Comparison of ENCODE assay signal across 8 cellular contexts in genomic region chr1:41322835-41323234, GRCh38. TPM values are rescaled to one million over a fixed set of nuclear protein-coding genes. Genes with fewer than 3 reads are reported as not detected.
DNase-seq lines count a peak whose midpoint lies in the region; ATAC-seq and TF ChIP-seq lines count a peak whose summit lies in the region.

No MANE protein-coding gene starts in this region.

- intact Hi-C loops in thyroid gland (cut with DNase I), result no loop called here

- no peaks in the 10 kb centered on the region for H3K27me3 ChIP-seq in thyroid gland

- DNase-seq in DMS53 treated with DMSO at 0.1 percent for 48 hours (lab: John Stamatoyannopoulos, UW; ENCODE audit: unreplicated experiment) (peak; percentile 61), HT-29 (ENCODE audit: low spot score) (peak; percentile 83), SK-MEL-5 (ENCODE audit: low read depth, low spot score) (peak; percentile 78), choroid plexus epithelial cell (ENCODE audit: low read depth) (no peak), lung microvascular endothelial cell (ENCODE audit: low read depth in 2 of 2) (peak; percentile 46 to 56), thyroid gland (no peak)

- 83 to 84% methylated on average over 4 to 5 of the region's 7 CpGs for WGBS in thyroid gland, 2 donors

- TF ChIP-seq POLR2A in thyroid gland (IDR thresholded peaks at IDR 0.05), result no peak

- no peak for ATAC-seq in HG03045 (IDR thresholded peaks at IDR 0.05; ENCODE audit: unreplicated experiment)
- no peak for ATAC-seq in HG02884 (IDR thresholded peaks at IDR 0.05; ENCODE audit: unreplicated experiment)

- H3K4me1 ChIP-seq in thyroid gland, result peaks cover 0 to 10% of the 10 kb centered on the region in 2 donors

- no peaks in the 10 kb centered on the region for H3K36me3 ChIP-seq in thyroid gland

- peak; percentile 45 for TF ChIP-seq CTCF in choroid plexus epithelial cell (conservative IDR thresholded peaks at IDR 0.05; ENCODE audit: low read depth, low read length)
- TF ChIP-seq CTCF in thyroid gland (IDR thresholded peaks at IDR 0.05), result peak in 2 of 6 experiments; percentile 9 to 11

- H3K4me3 ChIP-seq in choroid plexus epithelial cell (ENCODE audit: low read depth, low read length) (no peak overlapping the region), thyroid gland (replicated peaks in 1 of 3) (no peak overlapping the region)

- H3K27ac ChIP-seq in thyroid gland, result no peak overlapping the region

- in situ Hi-C loops in SK-MEL-5 (cut with HindIII; ENCODE audit: low pct_unique_long_range_greater_than_20kb, low sequenced_read_pairs), result no loop called here

- no peaks in the 10 kb centered on the region for H3K9me3 ChIP-seq in thyroid gland

RNA-seq across cellular contexts. Expression of gene FOXO6, which starts 38.4 kb away (rescaled TPM):
- total RNA-seq in HT-29 (2014; rRNA removed; shearing (Covaris generic)), result 1.5 and 1.9 TPM in 2 replicates
- 0.18 and 0.24 TPM in 2 replicates for total RNA-seq in SK-MEL-5 (2014; rRNA removed; shearing (Covaris generic))
- polyA plus RNA-seq in SK-MEL-5 (2015; cell fraction: cytosol; rRNA removed), result 1.2 and 1.3 TPM in 2 replicates
- not detected in 2 replicates for polyA plus RNA-seq in SK-MEL-5 (2015; cell fraction: nucleus; rRNA removed)
- total RNA-seq in lung microvascular endothelial cell, result not detected in 2 replicates
- 1 to 10 TPM; 1.1 to 4.2 (median 2.6) TPM for total RNA-seq in thyroid gland

Comparison
In these comparisons a context has a peak if more than half of its experiments do, and no peak if none do; other contexts are left out.
1. DNase-seq: peak in DMS53 treated with DMSO at 0.1 percent for 48 hours (single experiment), HT-29 (single experiment), SK-MEL-5 (single experiment) and lung microvascular endothelial cell (2 of 2); none in choroid plexus epithelial cell (single experiment) and thyroid gland (0 of 2).